In genomic region chr2:46549159-46549902, GRCh38 we compare ENCODE assay signal across 15 cellular contexts. TPM values are rescaled to one million over a fixed set of nuclear protein-coding genes. Genes with fewer than 3 reads are reported as not detected.
DNase-seq lines count a peak whose midpoint lies in the region; ATAC-seq and TF ChIP-seq lines count a peak whose summit lies in the region.
"Had no signal": no experiment of that assay in that cellular context is flagged by ENCODE, and none has a peak within 500 bp of the region (broad histone marks: within the 10 kb centered on the region; RNA-seq: fewer than 3 reads in every experiment).

No MANE protein-coding gene starts in this region.

- H3K4me1 ChIP-seq in heart left ventricle (peaks cover 24 to 100% (median 97%) of the 10 kb centered on the region in 12 donors), muscle layer of duodenum (ENCODE audit: control insufficient read depth in 1 of 2, insufficient read depth in 2 of 2, low read length in 2 of 2) (peaks cover 25 to 69% of the 10 kb centered on the region in 2 donors), tibial artery (peaks cover 0 to 97% (median 66%) of the 10 kb centered on the region in 4 donors)

- no peaks in the 10 kb centered on the region for H3K27me3 Mint-ChIP-seq in activated T-helper 2 cell treated with anti-CD3 and anti-CD28 coated beads, Interferon-gamma antibody, Interleukin-2, Interleukin-4, amounts not matched to agents 10 μg/mL and 5 μg/mL and 100 μg/mL, durations not matched to agents 14 hours and 24 hours and 36 hours (ENCODE audit: low read depth)

- H3K9me3 ChIP-seq in heart left ventricle (no peaks in the 10 kb centered on the region), muscle layer of duodenum (ENCODE audit: control insufficient read depth in 1 of 2, low read length in 2 of 2) (no peaks in the 10 kb centered on the region), tibial artery (no peaks in the 10 kb centered on the region)

- H3K36me3 ChIP-seq in heart left ventricle (peaks cover 0 to 63% (median 12%) of the 10 kb centered on the region in 9 donors), muscle layer of duodenum (ENCODE audit: control insufficient read depth in 1 of 2, insufficient read depth in 2 of 2, low read length in 2 of 2) (peaks cover 3% of the 10 kb centered on the region in 2 donors), tibial artery (peaks cover 0 to 28% (median 9%) of the 10 kb centered on the region in 3 donors)

- H3K27ac ChIP-seq in heart left ventricle: peak overlapping the region; percentile 41 to 100 (median 80)
- H3K27ac ChIP-seq in muscle layer of duodenum (ENCODE audit: low read length): peak overlapping the region; percentile 59
- peak overlapping the region; percentile 29 to 41 for H3K27ac ChIP-seq in tibial artery
- H3K27ac ChIP-seq: parathyroid adenoma had no signal

- H3K27me3 ChIP-seq in heart left ventricle (no peaks in the 10 kb centered on the region), muscle layer of duodenum (ENCODE audit: low read depth, low read length) (no peaks in the 10 kb centered on the region), tibial artery (no peaks in the 10 kb centered on the region)

- DNase-seq in heart left ventricle: no peak
- no peak for DNase-seq in Right ventricle myocardium inferior (ENCODE audit: missing footprints)
- peak; percentile 16 for DNase-seq in NB4 (ENCODE audit: low read depth)
- DNase-seq in tibial artery: no peak
- no peak for DNase-seq in GM20000 (ENCODE audit: low spot score)
- DNase-seq in activated T-helper 2 cell treated with anti-CD3 and anti-CD28 coated beads, Interferon-gamma antibody, Interleukin-2, Interleukin-4, amounts not matched to agents 10 μg/mL and 5 μg/mL and 100 μg/mL, durations not matched to agents 14 hours and 24 hours and 36 hours (ENCODE audit: low spot score): no peak
- DNase-seq in amniotic stem cell (lab: John Stamatoyannopoulos, UW): no peak
- DNase-seq: ACHN; EL; left colon; NCI-H1417 treated with DMSO at 0.1 percent for 48 hours; stimulated activated CD4-positive, alpha-beta T cell treated with anti-CD3 and anti-CD28 coated beads, Interleukin-4, amount 100 ng/mL, for 24 hours had no signal

- TF ChIP-seq POLR2A in heart left ventricle (IDR thresholded peaks at IDR 0.05) (no peak), NB4 (IDR thresholded peaks at IDR 0.05; ENCODE audit: extremely low read depth, insufficient read length) (no peak)

- H3K4me1 Mint-ChIP-seq in activated T-helper 2 cell treated with anti-CD3 and anti-CD28 coated beads, Interferon-gamma antibody, Interleukin-2, Interleukin-4, amounts not matched to agents 10 μg/mL and 5 μg/mL and 100 μg/mL, durations not matched to agents 14 hours and 24 hours and 36 hours (ENCODE audit: low read depth): peaks cover 14% of the 10 kb centered on the region

- ATAC-seq in heart left ventricle (no peak), Right ventricle myocardium inferior (no peak)
- ATAC-seq: activated CD4-positive, CD25-positive, alpha-beta regulatory T cell treated with anti-CD3 and anti-CD28 coated beads, Interleukin-2, amount 50 U/mL, for 24 hours; left colon had no signal

- H3K36me3 Mint-ChIP-seq in activated T-helper 2 cell treated with anti-CD3 and anti-CD28 coated beads, Interferon-gamma antibody, Interleukin-2, Interleukin-4, amounts not matched to agents 10 μg/mL and 5 μg/mL and 100 μg/mL, durations not matched to agents 14 hours and 24 hours and 36 hours (ENCODE audit: low read depth): no peaks in the 10 kb centered on the region

- TF ChIP-seq CTCF in heart left ventricle (IDR thresholded peaks at IDR 0.05) (no peak), NB4 (IDR thresholded peaks at IDR 0.05; ENCODE audit: low read depth, low read length) (no peak), tibial artery (IDR thresholded peaks at IDR 0.05) (no peak), GM20000 (IDR thresholded peaks at IDR 0.05; ENCODE audit: extremely low read depth, missing control alignments) (no peak)

- intact Hi-C loops in heart left ventricle (cut with DNase I) (no loop called here), Right ventricle myocardium inferior (cut with DNase I) (no loop called here), tibial artery (cut with DNase I; ENCODE audit: low total_unique reads) (no loop called here)
- intact Hi-C loops in activated T-helper 2 cell treated with anti-CD3 and anti-CD28 coated beads, Interferon-gamma antibody, Interleukin-2, Interleukin-4, amounts not matched to agents 10 μg/mL and 5 μg/mL and 100 μg/mL, durations not matched to agents 14 hours and 24 hours and 36 hours (cut with micrococcal nuclease): no loop called here

- H3K4me3 Mint-ChIP-seq in activated T-helper 2 cell treated with anti-CD3 and anti-CD28 coated beads, Interferon-gamma antibody, Interleukin-2, Interleukin-4, amounts not matched to agents 10 μg/mL and 5 μg/mL and 100 μg/mL, durations not matched to agents 14 hours and 24 hours and 36 hours (ENCODE audit: low read depth): no peak overlapping the region

- WGBS in heart left ventricle, 4 donors: 45 to 54% (median 47%) methylated on average over 12 to 13 of the region's 13 CpGs

- H3K4me3 ChIP-seq in heart left ventricle (peak overlapping the region in 2 of 12 donors; percentile 7 to 10), NB4 (ENCODE audit: low read depth, low read length) (no peak overlapping the region), muscle layer of duodenum (ENCODE audit: low read depth in 1 of 2, low read length in 2 of 2) (no peak overlapping the region), tibial artery (no peak overlapping the region)

- H3K27ac Mint-ChIP-seq in activated T-helper 2 cell treated with anti-CD3 and anti-CD28 coated beads, Interferon-gamma antibody, Interleukin-2, Interleukin-4, amounts not matched to agents 10 μg/mL and 5 μg/mL and 100 μg/mL, durations not matched to agents 14 hours and 24 hours and 36 hours: no peak overlapping the region

- H3K9me3 Mint-ChIP-seq in activated T-helper 2 cell treated with anti-CD3 and anti-CD28 coated beads, Interferon-gamma antibody, Interleukin-2, Interleukin-4, amounts not matched to agents 10 μg/mL and 5 μg/mL and 100 μg/mL, durations not matched to agents 14 hours and 24 hours and 36 hours: no peaks in the 10 kb centered on the region

RNA-seq across cellular contexts. Expression of gene ATP6V1E2, which starts 7.0 kb away (rescaled TPM):
- total RNA-seq in heart left ventricle (1 to 10 TPM; 2.5 to 7.6 (median 6.2) TPM), Right ventricle myocardium inferior (6.7 TPM)
- polyA plus RNA-seq in heart left ventricle: 1 to 10 TPM; 2.4 to 3.3 TPM
- 4.9 and 6.2 TPM in 2 replicates for total RNA-seq in activated T-helper 2 cell treated with anti-CD3 and anti-CD28 coated beads, Interferon-gamma antibody, Interleukin-2, Interleukin-4, amounts not matched to agents 10 μg/mL and 5 μg/mL and 100 μg/mL, durations not matched to agents 14 hours and 24 hours and 36 hours

RNA-seq across cellular contexts. Expression of gene RHOQ, which starts 7.0 kb away (rescaled TPM):
- total RNA-seq in heart left ventricle (100 to 1,000 TPM; 239 to 493 (median 385) TPM), Right ventricle myocardium inferior (415 TPM)
- polyA plus RNA-seq in heart left ventricle: 100 to 1,000 TPM; 202 to 217 TPM
- 19.8 and 20.8 TPM in 2 replicates for total RNA-seq in activated T-helper 2 cell treated with anti-CD3 and anti-CD28 coated beads, Interferon-gamma antibody, Interleukin-2, Interleukin-4, amounts not matched to agents 10 μg/mL and 5 μg/mL and 100 μg/mL, durations not matched to agents 14 hours and 24 hours and 36 hours

Comparison
In these comparisons a context has a peak if more than half of its experiments do, and no peak if none do; other contexts are left out.
1. RNA of gene RHOQ, which starts 7.0 kb away (total RNA-seq): 415 TPM in Right ventricle myocardium inferior (single experiment) and 239 to 493 TPM in heart left ventricle; 19.8 to 20.8 TPM in activated T-helper 2 cell treated with anti-CD3 and anti-CD28 coated beads, Interferon-gamma antibody, Interleukin-2, Interleukin-4, amounts not matched to agents 10 μg/mL and 5 μg/mL and 100 μg/mL, durations not matched to agents 14 hours and 24 hours and 36 hours; every median in the first group is over 10 times any median in the second.
2. Peak in every context shown above with its lines, with median percentiles within 50 percentile points of each other: H3K27ac ChIP-seq.